Comparison of ENCODE assay signal across 16 cellular contexts in genomic region chr12:16984484-16984883, GRCh38.
"Had no signal": no experiment of that assay in that cellular context is flagged by ENCODE, and none has a peak within 500 bp of the region (broad histone marks: within the 10 kb centered on the region; RNA-seq: fewer than 3 reads in every experiment).

No MANE protein-coding gene starts in this region.

- H3K4me3 Mint-ChIP-seq: activated CD8-positive, alpha-beta memory T cell treated with anti-CD3 and anti-CD28 coated beads, Interleukin-2, amount 10 ng/mL, durations not matched to agents 7 days and 5 days; activated naive CD8-positive, alpha-beta T cell treated with anti-CD3 and anti-CD28 coated beads for 36 hours; activated T-cell treated with anti-CD3 and anti-CD28 coated beads, Interleukin-2, amount 50 U/mL, for 24 hours; dendritic cell treated with granulocyte-macrophage colony-stimulating factor and Interleukin-4, amounts not matched to agents 40 ng/mL and 50 ng/mL, for 4 days; mesothelial cell of epicardium; neural progenitor cell; stimulated activated naive CD8-positive, alpha-beta T cell treated with anti-CD3 and anti-CD28 coated beads, Interleukin-15, Interleukin-2, amounts not matched to agents 100 ng/mL and 50 ng/mL, for 24 hours had no signal

- H3K4me1 ChIP-seq: neural progenitor cell, pancreas, upper lobe of right lung had no signal

- H3K36me3 ChIP-seq: neural progenitor cell, pancreas, upper lobe of right lung had no signal

- H3K27me3 ChIP-seq: neural progenitor cell, pancreas, upper lobe of right lung had no signal

- H3K4me1 Mint-ChIP-seq: activated CD8-positive, alpha-beta memory T cell treated with anti-CD3 and anti-CD28 coated beads, Interleukin-2, amount 10 ng/mL, durations not matched to agents 7 days and 5 days; activated naive CD8-positive, alpha-beta T cell treated with anti-CD3 and anti-CD28 coated beads for 36 hours; mesothelial cell of epicardium; neural progenitor cell had no signal

- ATAC-seq: activated CD8-positive, alpha-beta memory T cell treated with anti-CD3 and anti-CD28 coated beads, Interleukin-2, amount 10 ng/mL, durations not matched to agents 7 days and 5 days; pancreas; upper lobe of right lung had no signal

- H3K9ac ChIP-seq: neural progenitor cell had no signal

- H3K27me3 Mint-ChIP-seq: activated CD8-positive, alpha-beta memory T cell treated with anti-CD3 and anti-CD28 coated beads, Interleukin-2, amount 10 ng/mL, durations not matched to agents 7 days and 5 days; activated naive CD8-positive, alpha-beta T cell treated with anti-CD3 and anti-CD28 coated beads for 36 hours; activated T-cell treated with anti-CD3 and anti-CD28 coated beads, Interleukin-2, amount 50 U/mL, for 24 hours; dendritic cell treated with granulocyte-macrophage colony-stimulating factor and Interleukin-4, amounts not matched to agents 40 ng/mL and 50 ng/mL, for 4 days; stimulated activated naive CD8-positive, alpha-beta T cell treated with anti-CD3 and anti-CD28 coated beads, Interleukin-15, Interleukin-2, amounts not matched to agents 100 ng/mL and 50 ng/mL, for 24 hours had no signal

- H3K36me3 Mint-ChIP-seq: activated CD8-positive, alpha-beta memory T cell treated with anti-CD3 and anti-CD28 coated beads, Interleukin-2, amount 10 ng/mL, durations not matched to agents 7 days and 5 days; activated naive CD8-positive, alpha-beta T cell treated with anti-CD3 and anti-CD28 coated beads for 36 hours; mesothelial cell of epicardium; neural progenitor cell had no signal

- H2AFZ ChIP-seq: neural progenitor cell had no signal

- H3K27ac ChIP-seq: neural progenitor cell, pancreas, upper lobe of right lung had no signal

- DNase-seq: activated CD4-positive, alpha-beta T cell treated with anti-CD3 and anti-CD28 coated beads, Interleukin-2, amount 50 U/mL, for 48 hours; activated CD4-positive, CD25-positive, alpha-beta regulatory T cell treated with anti-CD3 and anti-CD28 coated beads, Interleukin-2, amount 50 U/mL, for 72 hours; activated CD8-positive, alpha-beta memory T cell treated with anti-CD3 and anti-CD28 coated beads, Interleukin-2, amount 10 ng/mL, durations not matched to agents 7 days and 5 days; activated gamma-delta T cell; activated naive CD8-positive, alpha-beta T cell treated with anti-CD3 and anti-CD28 coated beads for 36 hours; activated T-cell treated with anti-CD3 and anti-CD28 coated beads, Interleukin-2, amount 50 U/mL, for 24 hours; cerebellar nuclear complex; hypothalamus; pancreas; stimulated activated CD4-positive, alpha-beta T cell treated with anti-CD3 and anti-CD28 coated beads, Interleukin-12 subunit alpha, Interleukin-12 subunit beta, amount 100 ng/mL, for 4 hours; stimulated activated CD4-positive, alpha-beta T cell treated with anti-CD3 and anti-CD28 coated beads, Interleukin-2, amount 100 ng/mL, for 48 hours; upper lobe of right lung had no signal

- H3K4me3 ChIP-seq: neural progenitor cell, pancreas, upper lobe of right lung had no signal

- H3K4me2 ChIP-seq: neural progenitor cell had no signal

- H3K9me3 Mint-ChIP-seq: neural progenitor cell had no signal

- H3K27ac Mint-ChIP-seq: activated CD8-positive, alpha-beta memory T cell treated with anti-CD3 and anti-CD28 coated beads, Interleukin-2, amount 10 ng/mL, durations not matched to agents 7 days and 5 days; activated naive CD8-positive, alpha-beta T cell treated with anti-CD3 and anti-CD28 coated beads for 36 hours; activated T-cell treated with anti-CD3 and anti-CD28 coated beads, Interleukin-2, amount 50 U/mL, for 24 hours; dendritic cell treated with granulocyte-macrophage colony-stimulating factor and Interleukin-4, amounts not matched to agents 40 ng/mL and 50 ng/mL, for 4 days; mesothelial cell of epicardium; neural progenitor cell; stimulated activated naive CD8-positive, alpha-beta T cell treated with anti-CD3 and anti-CD28 coated beads, Interleukin-15, Interleukin-2, amounts not matched to agents 100 ng/mL and 50 ng/mL, for 24 hours had no signal
